24 cellular contexts compared by ENCODE assay signal in the genomic region with DNA sequence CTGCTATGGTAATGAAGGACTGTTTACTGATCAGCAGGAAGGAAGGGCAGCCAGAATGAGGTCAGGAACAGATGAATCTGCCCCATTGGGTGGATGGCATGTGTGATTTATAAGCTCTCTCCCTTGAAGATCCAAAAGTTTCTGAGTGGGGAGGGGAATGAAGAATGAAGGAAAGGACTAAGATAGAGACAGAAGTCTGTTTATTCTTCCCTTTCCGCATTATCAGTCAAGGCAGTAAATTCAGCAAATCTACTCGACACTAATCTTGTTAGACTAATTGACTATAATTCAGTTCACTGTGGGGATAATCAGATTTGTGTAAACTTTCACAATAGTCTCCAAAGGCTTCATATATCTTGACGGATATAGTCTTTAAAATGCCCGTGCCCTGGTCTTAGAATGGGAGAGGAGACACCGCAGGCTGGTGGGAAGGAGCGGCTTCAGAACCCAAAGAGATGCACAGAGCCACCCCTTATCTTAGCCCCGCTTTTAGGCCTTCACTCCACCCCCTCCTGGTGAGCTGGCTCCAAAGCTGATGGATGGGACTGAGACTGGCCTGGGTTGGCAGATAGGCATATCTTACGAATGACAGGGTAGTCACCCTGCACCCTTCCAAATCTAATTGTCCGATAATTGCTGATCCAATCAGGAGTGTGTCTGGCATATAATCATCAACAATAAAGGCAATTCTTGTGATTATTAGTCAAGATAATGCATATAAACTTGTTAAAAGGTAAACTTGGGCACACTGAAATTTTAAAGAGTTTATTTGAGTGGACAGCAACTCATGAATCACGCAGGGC.
DNase-seq lines count a peak whose midpoint lies in the region; ATAC-seq and TF ChIP-seq lines count a peak whose summit lies in the region.
"Had no signal": no experiment of that assay in that cellular context is flagged by ENCODE, and none has a peak within 500 bp of the region (broad histone marks: within the 10 kb centered on the region; RNA-seq: fewer than 3 reads in every experiment).

No MANE protein-coding gene starts in this region.

- no peak overlapping the region for H3K18ac ChIP-seq in H9 (ENCODE audit: insufficient read length, low read depth, low read length)

- H2BK120ac ChIP-seq in H9 (ENCODE audit: low read depth, low read length, poor library complexity, severe bottlenecking): no peak overlapping the region

- no CpG with 5 or more reads among the region's 10 CpGs for WGBS in H9 (ENCODE audit: extremely low coverage, insufficient read length, low lambda C conversion rate)

- H3K27ac ChIP-seq in RWPE2 (ENCODE audit: poor library complexity, severe bottlenecking) (peak overlapping the region; percentile 27), H9 (ENCODE audit: insufficient read length, low read depth, low read length) (no peak overlapping the region)
- H3K27ac ChIP-seq: body of pancreas, psoas muscle, VCaP had no signal

- H3K4me2 ChIP-seq in H9 (ENCODE audit: insufficient read depth, insufficient read length, low read length): no peak overlapping the region

- H3K36me3 ChIP-seq in RWPE2 (ENCODE audit: low read depth): no peaks in the 10 kb centered on the region

- H3K27ac Mint-ChIP-seq in endothelial cell (ENCODE audit: unreplicated experiment): peak overlapping the region; percentile 80
- H3K27ac Mint-ChIP-seq in mesothelial cell of epicardium: peak overlapping the region; percentile 86
- no peak overlapping the region for H3K27ac Mint-ChIP-seq in H9
- H3K27ac Mint-ChIP-seq: B cell; stimulated activated naive CD8-positive, alpha-beta T cell treated with anti-CD3 and anti-CD28 coated beads, Interleukin-15, amount 100 ng/mL, for 72 hours; T-helper 2 cell treated with Interferon-gamma antibody and Interleukin-4, amounts not matched to agents 5 μg/mL and 100 μg/mL, for 36 hours had no signal

- no peak overlapping the region for H2AFZ ChIP-seq in H9 (ENCODE audit: low read length)

- in situ Hi-C loops in G401 (cut with HindIII; ENCODE audit: low sequenced_read_pairs): no loop called here

- no peak overlapping the region for H3K4ac ChIP-seq in H9 (ENCODE audit: low read depth, low read length)

- H3K79me1 ChIP-seq in H9 (ENCODE audit: insufficient read depth, low read depth, low read length, poor library complexity, severe bottlenecking): no peaks in the 10 kb centered on the region

- H3K56ac ChIP-seq in H9 (ENCODE audit: insufficient read length, low read depth, low read length): no peak overlapping the region

- H4K5ac ChIP-seq in H9 (ENCODE audit: insufficient read length, low read depth, low read length): no peak overlapping the region

- H2BK12ac ChIP-seq in H9 (ENCODE audit: insufficient read length, low read depth, low read length): no peak overlapping the region

- H3K9ac ChIP-seq in H9 (ENCODE audit: extremely low read depth, insufficient read length, low read length): no peak overlapping the region

- TF ChIP-seq CTCF in RWPE2 (IDR thresholded peaks at IDR 0.05; ENCODE audit: poor library complexity, severe bottlenecking) (no peak), endothelial cell (IDR thresholded peaks at IDR 0.05; ENCODE audit: unreplicated experiment) (no peak), mesothelial cell of epicardium (IDR thresholded peaks at IDR 0.05; ENCODE audit: unreplicated experiment) (no peak), H9 (conservative IDR thresholded peaks at IDR 0.05) (no peak)

- H3K4me3 Mint-ChIP-seq in endothelial cell (ENCODE audit: unreplicated experiment): no peak overlapping the region
- H3K4me3 Mint-ChIP-seq in mesothelial cell of epicardium: no peak overlapping the region
- 0 out of 5 replicates have a peak overlapping the region, but pooled peaks of 1 of the 2 experiments have one; percentile 9 for H3K4me3 Mint-ChIP-seq in H9
- H3K4me3 Mint-ChIP-seq: B cell; stimulated activated naive CD8-positive, alpha-beta T cell treated with anti-CD3 and anti-CD28 coated beads, Interleukin-15, amount 100 ng/mL, for 72 hours; T-helper 2 cell treated with Interferon-gamma antibody and Interleukin-4, amounts not matched to agents 5 μg/mL and 100 μg/mL, for 36 hours had no signal

- no peaks in the 10 kb centered on the region for H3K9me3 ChIP-seq in RWPE2 (ENCODE audit: severe bottlenecking)
- H3K9me3 ChIP-seq in H9 (ENCODE audit: control insufficient read depth, low read depth, low read length): no peaks in the 10 kb centered on the region
- H3K9me3 ChIP-seq: body of pancreas, psoas muscle had no signal

- no peak overlapping the region for H3K14ac ChIP-seq in H9 (ENCODE audit: insufficient read depth, low read length)

- peaks cover 19% of the 10 kb centered on the region for H3K4me1 Mint-ChIP-seq in endothelial cell (ENCODE audit: unreplicated experiment)
- peaks cover 56% of the 10 kb centered on the region for H3K4me1 Mint-ChIP-seq in mesothelial cell of epicardium
- H3K4me1 Mint-ChIP-seq in H9: peaks cover 54 to 57% of the 10 kb centered on the region in 2 experiments
- H3K4me1 Mint-ChIP-seq: stimulated activated naive CD8-positive, alpha-beta T cell treated with anti-CD3 and anti-CD28 coated beads, Interleukin-15, amount 100 ng/mL, for 72 hours had no signal

- H3K4me3 ChIP-seq in RWPE2 (ENCODE audit: severe bottlenecking): no peak overlapping the region
- H3K4me3 ChIP-seq: body of pancreas, psoas muscle had no signal

- H2BK15ac ChIP-seq in H9 (ENCODE audit: low read depth, low read length): no peak overlapping the region

- no peak overlapping the region for H2AK5ac ChIP-seq in H9 (ENCODE audit: insufficient read length, low read length)

- H3K9me3 Mint-ChIP-seq in endothelial cell (ENCODE audit: unreplicated experiment): no peaks in the 10 kb centered on the region
- no peaks in the 10 kb centered on the region for H3K9me3 Mint-ChIP-seq in mesothelial cell of epicardium
- H3K9me3 Mint-ChIP-seq in H9: peaks cover 8% of the 10 kb centered on the region in 2 experiments; a peak in 4 of 5 replicates
- H3K9me3 Mint-ChIP-seq: stimulated activated naive CD8-positive, alpha-beta T cell treated with anti-CD3 and anti-CD28 coated beads, Interleukin-15, amount 100 ng/mL, for 72 hours; T-helper 2 cell treated with Interferon-gamma antibody and Interleukin-4, amounts not matched to agents 5 μg/mL and 100 μg/mL, for 36 hours had no signal

- no peak overlapping the region for H4K8ac ChIP-seq in H9 (replicated peaks; ENCODE audit: insufficient read length, low read depth, low read length)

- H2BK5ac ChIP-seq in H9 (ENCODE audit: insufficient read length, low read length): no peak overlapping the region

- DNase-seq in EH (ENCODE audit: low read depth) (peak; percentile 7), RWPE2 (ENCODE audit: low spot score) (no peak), endothelial cell (ENCODE audit: low spot score) (no peak), mesothelial cell of epicardium (ENCODE audit: low spot score in 2 of 2, unreplicated experiment in 2 of 2) (no peak), T-helper 9 cell (no peak), G401 (ENCODE audit: low spot score) (no peak), GOT3 (lab: John Stamatoyannopoulos, UW) (no peak), H9 (no peak)
- DNase-seq: activated CD4-positive, alpha-beta T cell treated with anti-CD3 and anti-CD28 coated beads, Interleukin-2, amount 50 U/mL, for 1 hour; activated T-cell treated with anti-CD3 and anti-CD28 coated beads, Interleukin-2, amount 50 U/mL, for 48 hours; body of pancreas; DMS53; head of caudate nucleus; left cardiac atrium; NCI-H1417 treated with DMSO at 0.1 percent for 48 hours; NCI-H2081; NCI-H345; NCI-H748 treated with DMSO at 0.1 percent for 48 hours; psoas muscle; stimulated activated naive CD8-positive, alpha-beta T cell treated with anti-CD3 and anti-CD28 coated beads, Interleukin-15, amount 100 ng/mL, for 72 hours had no signal

- no peak overlapping the region for H3K23ac ChIP-seq in H9 (ENCODE audit: insufficient read length, low read depth, low read length)

- H3K79me2 ChIP-seq in H9 (ENCODE audit: insufficient read depth, low read length): no peaks in the 10 kb centered on the region

- H3T11ph ChIP-seq in H9 (ENCODE audit: low read length): no peak overlapping the region

- H3K27me3 Mint-ChIP-seq in endothelial cell (ENCODE audit: unreplicated experiment): peaks cover 6% of the 10 kb centered on the region
- H3K27me3 Mint-ChIP-seq in mesothelial cell of epicardium (ENCODE audit: low read depth): no peaks in the 10 kb centered on the region
- no peaks in the 10 kb centered on the region; the same call in 1 of the 2 replicates for H3K27me3 Mint-ChIP-seq in H9 (ENCODE audit: low read depth)
- H3K27me3 Mint-ChIP-seq: stimulated activated naive CD8-positive, alpha-beta T cell treated with anti-CD3 and anti-CD28 coated beads, Interleukin-15, amount 100 ng/mL, for 72 hours had no signal

- H3K4me1 ChIP-seq in RWPE2 (ENCODE audit: insufficient read depth, poor library complexity, severe bottlenecking) (peaks cover 7% of the 10 kb centered on the region), H9 (ENCODE audit: insufficient read depth, low read length) (peaks cover 18% of the 10 kb centered on the region; the same call in 1 of the 2 replicates)
- H3K4me1 ChIP-seq: psoas muscle had no signal

- H3K27me3 ChIP-seq in RWPE2 (ENCODE audit: insufficient read depth, poor library complexity, severe bottlenecking): no peaks in the 10 kb centered on the region
- no peaks in the 10 kb centered on the region for H3K27me3 ChIP-seq in H9 (ENCODE audit: insufficient read depth, low read length)
- H3K27me3 ChIP-seq: body of pancreas had no signal

- no peak overlapping the region for H2BK20ac ChIP-seq in H9 (ENCODE audit: low read depth, low read length, poor library complexity, severe bottlenecking)

- H4K20me1 ChIP-seq in H9 (ENCODE audit: control insufficient read depth, insufficient read depth, insufficient read length): no peaks in the 10 kb centered on the region

- ATAC-seq in RWPE2 (ENCODE audit: low read depth): no peak
- ATAC-seq: body of pancreas; left cardiac atrium; psoas muscle; Right ventricle myocardium inferior; stimulated activated naive CD8-positive, alpha-beta T cell treated with anti-CD3 and anti-CD28 coated beads, Interleukin-15, amount 100 ng/mL, for 72 hours had no signal

- no peak overlapping the region for H4K91ac ChIP-seq in H9 (ENCODE audit: insufficient read length, low read depth, low read length)

- H3K36me3 Mint-ChIP-seq in endothelial cell (ENCODE audit: low read depth, unreplicated experiment): peaks cover 4% of the 10 kb centered on the region
- H3K36me3 Mint-ChIP-seq in mesothelial cell of epicardium: no peaks in the 10 kb centered on the region
- H3K36me3 Mint-ChIP-seq in H9 (ENCODE audit: insufficient read depth in 1 of 3, low read depth in 3 of 3): peaks cover 2 to 4% (median 3%) of the 10 kb centered on the region in 3 experiments; a peak in 2 of 7 replicates

- no peaks in the 10 kb centered on the region for H3K23me2 ChIP-seq in H9 (ENCODE audit: insufficient read length, low read depth, low read length, poor library complexity, severe bottlenecking)

Comparison
In these comparisons a context has a peak if more than half of its experiments do, and no peak if none do; other contexts are left out.
1. H3K27ac Mint-ChIP-seq: peak in endothelial cell (single experiment) and mesothelial cell of epicardium (single experiment); none in H9 (0 of 3).